ENCODE assay signal across 1 cellular context in genomic region chr2:28510184-28510583, GRCh38.
TF ChIP-seq lines count a peak whose summit lies in the region.

No MANE protein-coding gene starts in this region.

TF ChIP-seq in SK-N-SH treated with all-trans-retinoic acid at 6 μM for 48 hours, 23 proteins besides CTCF, POLR2A, EP300 and RAD21 (continued from another document):
- TF ChIP-seq, protein P1, sequence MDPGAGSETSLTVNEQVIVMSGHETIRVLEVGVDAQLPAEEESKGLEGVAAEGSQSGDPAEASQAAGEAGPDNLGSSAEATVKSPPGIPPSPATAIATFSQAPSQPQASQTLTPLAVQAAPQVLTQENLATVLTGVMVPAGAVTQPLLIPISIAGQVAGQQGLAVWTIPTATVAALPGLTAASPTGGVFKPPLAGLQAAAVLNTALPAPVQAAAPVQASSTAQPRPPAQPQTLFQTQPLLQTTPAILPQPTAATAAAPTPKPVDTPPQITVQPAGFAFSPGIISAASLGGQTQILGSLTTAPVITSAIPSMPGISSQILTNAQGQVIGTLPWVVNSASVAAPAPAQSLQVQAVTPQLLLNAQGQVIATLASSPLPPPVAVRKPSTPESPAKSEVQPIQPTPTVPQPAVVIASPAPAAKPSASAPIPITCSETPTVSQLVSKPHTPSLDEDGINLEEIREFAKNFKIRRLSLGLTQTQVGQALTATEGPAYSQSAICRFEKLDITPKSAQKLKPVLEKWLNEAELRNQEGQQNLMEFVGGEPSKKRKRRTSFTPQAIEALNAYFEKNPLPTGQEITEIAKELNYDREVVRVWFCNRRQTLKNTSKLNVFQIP (CRISPR knock-in tag; IDR thresholded peaks at IDR 0.05; ENCODE audit: borderline replicate concordance, low read depth): no peak
- no peak for TF ChIP-seq ZFP30 (CRISPR knock-in tag; IDR thresholded peaks at IDR 0.05)
